In genomic region chr9:89542461-89543021, GRCh38 we compare ENCODE assay signal across 12 cellular contexts. TPM values are rescaled to one million over a fixed set of nuclear protein-coding genes. Genes with fewer than 3 reads are reported as not detected.
A peak's percentile ranks its signal among the peaks of the same experiment; 100 is the strongest.
DNase-seq lines count a peak whose midpoint lies in the region; ATAC-seq and TF ChIP-seq lines count a peak whose summit lies in the region.
"Had no signal": no experiment of that assay in that cellular context is flagged by ENCODE, and none has a peak within 500 bp of the region (broad histone marks: within the 10 kb centered on the region; RNA-seq: fewer than 3 reads in every experiment).

No MANE protein-coding gene starts in this region.

- H3K27me3 Mint-ChIP-seq in activated naive CD4-positive, alpha-beta T cell treated with anti-CD3 and anti-CD28 coated beads, Interleukin-2, amount 10 ng/mL, durations not matched to agents 7 days and 5 days, result no peaks in the 10 kb centered on the region

- H3K4me3 Mint-ChIP-seq in activated naive CD4-positive, alpha-beta T cell treated with anti-CD3 and anti-CD28 coated beads, Interleukin-2, amount 10 ng/mL, durations not matched to agents 7 days and 5 days, result no peak overlapping the region

- no peak overlapping the region for H3K18ac ChIP-seq in mesenchymal stem cell (ENCODE audit: low read depth in 1 of 2, low read length in 2 of 2)

- H3K9me3 Mint-ChIP-seq in activated naive CD4-positive, alpha-beta T cell treated with anti-CD3 and anti-CD28 coated beads, Interleukin-2, amount 10 ng/mL, durations not matched to agents 7 days and 5 days, result peaks cover 14% of the 10 kb centered on the region

- H3K36me3 ChIP-seq in DND-41 (ENCODE audit: insufficient read depth, low read length) (no peaks in the 10 kb centered on the region), mesenchymal stem cell (ENCODE audit: control insufficient read depth in 1 of 2, insufficient read depth in 2 of 2, low read depth in 1 of 2, low read length in 2 of 2) (no peaks in the 10 kb centered on the region), lower lobe of right lung (no peaks in the 10 kb centered on the region)
- H3K36me3 ChIP-seq: breast epithelium had no signal

- H3K79me2 ChIP-seq in DND-41 (ENCODE audit: insufficient read depth, low read length), result no peaks in the 10 kb centered on the region; the same call in 1 of the 2 replicates

- H2BK120ac ChIP-seq in mesenchymal stem cell (ENCODE audit: low read depth, low read length), result no peak overlapping the region

- POLR2A ChIA-PET in RWPE1 (lab: Yijun Ruan, JAX; ENCODE audit: low non-redundant PET), result no interaction called here

- H3K9ac ChIP-seq in DND-41 (ENCODE audit: low read depth, low read length) (no peak overlapping the region), mesenchymal stem cell (ENCODE audit: low read length) (no peak overlapping the region)

- H3K4me3 ChIP-seq in DND-41 (ENCODE audit: low read depth in 1 of 2, low read length in 2 of 2), result no peak overlapping the region
- no peak overlapping the region for H3K4me3 ChIP-seq in mesenchymal stem cell (ENCODE audit: insufficient read depth in 1 of 2, low read depth in 1 of 2, low read length in 2 of 2)
- H3K4me3 ChIP-seq in lower lobe of right lung, result no peak overlapping the region
- H3K4me3 ChIP-seq: breast epithelium had no signal

- intact Hi-C loops in lower lobe of right lung (cut with DNase I), result no loop called here

- no peak overlapping the region for H3K14ac ChIP-seq in mesenchymal stem cell (ENCODE audit: low read length in 2 of 2)

- CTCF ChIA-PET in RWPE1 (lab: Yijun Ruan, JAX), result no interaction called here
- CTCF ChIA-PET in activated naive CD4-positive, alpha-beta T cell treated with anti-CD3 and anti-CD28 coated beads, Interleukin-2, amount 10 ng/mL, durations not matched to agents 7 days and 5 days (lab: Charles Lee), result interaction anchor here (0.8 kb wide), 1 partner anchor 46 kb away, joined by 4 read pairs; no protein-coding TSS in a partner anchor

- H2AFZ ChIP-seq in DND-41 (ENCODE audit: low read depth, low read length) (no peak overlapping the region), mesenchymal stem cell (ENCODE audit: low read depth, low read length) (no peak overlapping the region)

- no peak overlapping the region for H3K4ac ChIP-seq in mesenchymal stem cell (ENCODE audit: low read depth in 1 of 2, low read length in 2 of 2)

- H3K36me3 Mint-ChIP-seq in activated naive CD4-positive, alpha-beta T cell treated with anti-CD3 and anti-CD28 coated beads, Interleukin-2, amount 10 ng/mL, durations not matched to agents 7 days and 5 days, result peaks cover 13% of the 10 kb centered on the region

- no peaks in the 10 kb centered on the region for H4K20me1 ChIP-seq in DND-41 (ENCODE audit: insufficient read depth, low read length)

- no peak overlapping the region for H2BK5ac ChIP-seq in mesenchymal stem cell (ENCODE audit: low read depth, low read length, poor library complexity, severe bottlenecking)

- H3K27ac ChIP-seq in DND-41 (ENCODE audit: low read length) (peak overlapping the region; percentile 7; the same call in 1 of the 2 replicates), RWPE1 (peak overlapping the region; percentile 70), mesenchymal stem cell (ENCODE audit: low read length, poor library complexity, severe bottlenecking) (no peak overlapping the region), lower lobe of right lung (no peak overlapping the region)
- H3K27ac ChIP-seq: breast epithelium had no signal

- no peak overlapping the region for H2BK15ac ChIP-seq in mesenchymal stem cell (ENCODE audit: low read depth, poor library complexity, severe bottlenecking)

- no peak for TF ChIP-seq CTCF in DND-41 (IDR thresholded peaks at IDR 0.05; ENCODE audit: borderline replicate concordance, extremely low read depth, low read length, poor library complexity, severe bottlenecking)
- TF ChIP-seq CTCF in RWPE1 (conservative IDR thresholded peaks at IDR 0.05; ENCODE audit: low read depth), result no peak
- TF ChIP-seq CTCF in lower lobe of right lung (IDR thresholded peaks at IDR 0.05), result no peak

- H4K8ac ChIP-seq in mesenchymal stem cell (ENCODE audit: low read length), result no peak overlapping the region

- DNase-seq in DND-41 (no peak), RWPE1 (ENCODE audit: low spot score) (peak; percentile 19), mesenchymal stem cell (no peak), glomerular visceral epithelial cell (ENCODE audit: extremely low spot score) (no peak), left lobe of liver (ENCODE audit: low spot score) (no peak), lower lobe of right lung (no peak)
- no peak for DNase-seq in activated naive CD4-positive, alpha-beta T cell treated with anti-CD3 and anti-CD28 coated beads, Interleukin-2, amount 10 ng/mL, durations not matched to agents 7 days and 5 days
- DNase-seq: DMS 273 treated with DMSO at 0.1 percent for 48 hours; Right ventricle myocardium superior; stimulated activated CD4-positive, alpha-beta T cell treated with anti-CD3 and anti-CD28 coated beads, Interleukin-4, amount 100 ng/mL, for 4 hours had no signal

- H3K9me3 ChIP-seq in DND-41 (ENCODE audit: insufficient read depth, low read length, severe bottlenecking), result peaks cover 16% of the 10 kb centered on the region
- H3K9me3 ChIP-seq in mesenchymal stem cell (ENCODE audit: control insufficient read depth, low read length), result peaks cover 11% of the 10 kb centered on the region
- H3K9me3 ChIP-seq in lower lobe of right lung, result peaks cover 13% of the 10 kb centered on the region

- peaks cover 43% of the 10 kb centered on the region for H3K4me1 Mint-ChIP-seq in activated naive CD4-positive, alpha-beta T cell treated with anti-CD3 and anti-CD28 coated beads, Interleukin-2, amount 10 ng/mL, durations not matched to agents 7 days and 5 days

- H3K4me1 ChIP-seq in DND-41 (ENCODE audit: insufficient read depth, low read length) (peaks cover 22% of the 10 kb centered on the region), mesenchymal stem cell (ENCODE audit: control insufficient read depth, insufficient read depth, low read depth, low read length) (peaks cover 12% of the 10 kb centered on the region), lower lobe of right lung (peaks cover 2% of the 10 kb centered on the region)
- H3K4me1 ChIP-seq: breast epithelium had no signal

- H3K4me2 ChIP-seq in DND-41 (ENCODE audit: insufficient read depth, low read length) (no peak overlapping the region), mesenchymal stem cell (ENCODE audit: low read length, poor library complexity, severe bottlenecking) (no peak overlapping the region)

- no peaks in the 10 kb centered on the region for H3K27me3 ChIP-seq in DND-41 (ENCODE audit: insufficient read depth, low read length, poor library complexity)
- H3K27me3 ChIP-seq in mesenchymal stem cell (ENCODE audit: control insufficient read depth in 1 of 2, insufficient read depth in 1 of 2, low read length in 2 of 2), result peaks cover 0 to 14% of the 10 kb centered on the region in 2 experiments
- no peaks in the 10 kb centered on the region for H3K27me3 ChIP-seq in lower lobe of right lung (ENCODE audit: low read depth)
- H3K27me3 ChIP-seq: breast epithelium had no signal

- no peak overlapping the region for H3K23ac ChIP-seq in mesenchymal stem cell (ENCODE audit: low read length in 2 of 2)

- H4K91ac ChIP-seq in mesenchymal stem cell (ENCODE audit: low read length), result no peak overlapping the region

- H3K79me1 ChIP-seq in mesenchymal stem cell (replicated peaks; ENCODE audit: low read length, poor library complexity, severe bottlenecking), result no peaks in the 10 kb centered on the region

- WGBS in mesenchymal stem cell, result 89% methylated on average over 11 of the region's 11 CpGs

- peak; percentile 20; the same call in 1 of the 3 replicates for ATAC-seq in DND-41 (ENCODE audit: insufficient read depth, low read depth)
- ATAC-seq in GM21576 (IDR thresholded peaks at IDR 0.05; ENCODE audit: unreplicated experiment), result peak; percentile 86
- ATAC-seq in left lobe of liver, result no peak
- no peak for ATAC-seq in lower lobe of right lung

- peak overlapping the region; percentile 36 for H2AK5ac ChIP-seq in mesenchymal stem cell (ENCODE audit: low read length, severe bottlenecking)

- no peak overlapping the region for H2BK12ac ChIP-seq in mesenchymal stem cell (ENCODE audit: low read length in 2 of 2)

- no peak overlapping the region for H3K27ac Mint-ChIP-seq in activated naive CD4-positive, alpha-beta T cell treated with anti-CD3 and anti-CD28 coated beads, Interleukin-2, amount 10 ng/mL, durations not matched to agents 7 days and 5 days

RNA-seq across cellular contexts. Expression of gene SEMA4D, which starts 44.6 kb away (rescaled TPM):
- polyA plus RNA-seq in mesenchymal stem cell (2013, experiment 1 of 2), result 3.2 TPM
- 3.2 TPM for polyA plus RNA-seq in mesenchymal stem cell (2013, experiment 2 of 2)
- total RNA-seq in left lobe of liver, result 3.9 TPM
- 49.9 TPM for total RNA-seq in lower lobe of right lung

Comparison
In these comparisons a context has a peak if more than half of its experiments do, and no peak if none do; other contexts are left out.
1. ATAC-seq: peak in DND-41 (single experiment) and GM21576 (single experiment); none in left lobe of liver (single experiment) and lower lobe of right lung (0 of 2).
2. H3K27ac ChIP-seq: peak in DND-41 (single experiment) and RWPE1 (single experiment); none in mesenchymal stem cell (single experiment) and lower lobe of right lung (single experiment).
3. RNA of gene SEMA4D, which starts 44.6 kb away (total RNA-seq): 49.9 TPM in lower lobe of right lung (single experiment); 3.9 TPM in left lobe of liver (single experiment); every median in the first group is over 10 times any median in the second.